Comparison of ENCODE assay signal across 23 cellular contexts in genomic region chr16:66256919-66257318, GRCh38.
A peak's percentile ranks its signal among the peaks of the same experiment; 100 is the strongest.
DNase-seq lines count a peak whose midpoint lies in the region; ATAC-seq and TF ChIP-seq lines count a peak whose summit lies in the region.
"Had no signal": no experiment of that assay in that cellular context is flagged by ENCODE, and none has a peak within 500 bp of the region (broad histone marks: within the 10 kb centered on the region; RNA-seq: fewer than 3 reads in every experiment).

No MANE protein-coding gene starts in this region.

- TF ChIP-seq POLR2A in prostate gland (IDR thresholded peaks at IDR 0.05), result no peak

- peaks cover 22 to 69% of the 10 kb centered on the region in 2 donors for H3K27me3 Mint-ChIP-seq in effector memory CD8-positive, alpha-beta T cell

- H3K27ac ChIP-seq in HEK293 (ENCODE audit: extremely low read depth, low read depth, low read length) (no peak overlapping the region), RWPE2 (ENCODE audit: poor library complexity, severe bottlenecking) (no peak overlapping the region), prostate gland (no peak overlapping the region)
- H3K27ac ChIP-seq: C4-2B, HL-60 had no signal

- no peak for TF ChIP-seq CTCF in HEK293 (tag by site-specific recombination; IDR thresholded peaks at IDR 0.05)
- TF ChIP-seq CTCF in RWPE2 (IDR thresholded peaks at IDR 0.05; ENCODE audit: poor library complexity, severe bottlenecking), result no peak
- no peak for TF ChIP-seq CTCF in epithelial cell of esophagus (IDR thresholded peaks at IDR 0.05; ENCODE audit: insufficient read depth, low read depth, low read length, missing control alignments)
- no peak for TF ChIP-seq CTCF in prostate gland (IDR thresholded peaks at IDR 0.05)
- no peak for TF ChIP-seq CTCF in GM13977 (IDR thresholded peaks at IDR 0.05; ENCODE audit: extremely low read depth, insufficient read depth, missing control alignments)

- in situ Hi-C loops in GM13977 (cut with MboI; ENCODE audit: low pct_unique_long_range_greater_than_20kb, low sequenced_read_pairs, unreplicated experiment), result no loop called here

- WGBS in prostate gland, result 95% methylated on average over 1 of the region's 1 CpG

- H3K36me3 Mint-ChIP-seq in effector memory CD8-positive, alpha-beta T cell (ENCODE audit: insufficient read depth), result no peaks in the 10 kb centered on the region

- POLR2A ChIA-PET in HEK293 (lab: Yijun Ruan, JAX), result no interaction called here

- intact Hi-C loops in left colon (cut with DNase I, micrococcal nuclease), result no loop called here
- intact Hi-C loops in prostate gland (cut with DNase I), result no loop called here

- H3K4me1 Mint-ChIP-seq in effector memory CD8-positive, alpha-beta T cell (ENCODE audit: low read depth in 2 of 2), result no peaks in the 10 kb centered on the region

- no peak overlapping the region for H3K4me3 Mint-ChIP-seq in effector memory CD8-positive, alpha-beta T cell

- CTCF ChIA-PET in HEK293 (lab: Yijun Ruan, JAX), result no interaction called here

- ATAC-seq in RWPE2 (ENCODE audit: low read depth), result peak; percentile 60
- no peak for ATAC-seq in left colon
- no peak for ATAC-seq in effector memory CD8-positive, alpha-beta T cell (replicated peaks)
- ATAC-seq: HepG2, K562, SK-N-SH treated with all-trans-retinoic acid at 6 μM for 48 hours had no signal

- H3K9me3 ChIP-seq in HEK293 (ENCODE audit: control insufficient read depth, insufficient read depth, low read depth, low read length) (no peaks in the 10 kb centered on the region), RWPE2 (ENCODE audit: severe bottlenecking) (no peaks in the 10 kb centered on the region), prostate gland (no peaks in the 10 kb centered on the region)
- H3K9me3 ChIP-seq: HAP-1 had no signal

- H3K4me3 ChIP-seq in HEK293 (ENCODE audit: low read depth, low read length), result no peak overlapping the region
- H3K4me3 ChIP-seq in RWPE2 (ENCODE audit: severe bottlenecking), result no peak overlapping the region
- H3K4me3 ChIP-seq in epithelial cell of esophagus (ENCODE audit: low read length), result no peak overlapping the region
- no peak overlapping the region for H3K4me3 ChIP-seq in prostate gland
- H3K4me3 ChIP-seq: HAP-1, K562 had no signal

- DNase-seq in RWPE2 (ENCODE audit: low spot score), result peak; percentile 35
- DNase-seq in epithelial cell of esophagus (ENCODE audit: low read depth), result peak; percentile 54
- peak; percentile 26 for DNase-seq in mesenteric fat pad (ENCODE audit: low spot score)
- DNase-seq in left colon, result no peak
- no peak for DNase-seq in effector memory CD8-positive, alpha-beta T cell
- no peak for DNase-seq in prostate gland (ENCODE audit: low spot score)
- DNase-seq in GM13977 (ENCODE audit: low spot score), result no peak
- DNase-seq: DMS53, GDM1, MM.1S, NCI-H1048, NCI-H1436, NCI-H187 treated with DMSO at 0.1 percent for 48 hours, NCI-H2107, NCI-H446 treated with DMSO at 0.1 percent for 48 hours, SHP77 treated with DMSO at 0.1 percent for 48 hours had no signal

- H3K4me1 ChIP-seq in HEK293 (ENCODE audit: control insufficient read depth, insufficient read depth, low read length), result no peaks in the 10 kb centered on the region
- no peaks in the 10 kb centered on the region for H3K4me1 ChIP-seq in RWPE2 (ENCODE audit: insufficient read depth, poor library complexity, severe bottlenecking)
- no peaks in the 10 kb centered on the region for H3K4me1 ChIP-seq in prostate gland (replicated peaks)
- H3K4me1 ChIP-seq: HAP-1 had no signal

- H3K27ac Mint-ChIP-seq in effector memory CD8-positive, alpha-beta T cell, result no peak overlapping the region

- H3K27me3 ChIP-seq in RWPE2 (ENCODE audit: insufficient read depth, poor library complexity, severe bottlenecking) (no peaks in the 10 kb centered on the region), prostate gland (replicated peaks; ENCODE audit: insufficient read depth) (no peaks in the 10 kb centered on the region)

- H3K36me3 ChIP-seq in HEK293 (ENCODE audit: control insufficient read depth in 2 of 2, insufficient read depth in 1 of 2, low read length in 2 of 2), result no peaks in the 10 kb centered on the region
- no peaks in the 10 kb centered on the region for H3K36me3 ChIP-seq in RWPE2 (ENCODE audit: low read depth)
- H3K36me3 ChIP-seq in prostate gland, result no peaks in the 10 kb centered on the region
- H3K36me3 ChIP-seq: HAP-1 had no signal

- no peaks in the 10 kb centered on the region for H3K9me3 Mint-ChIP-seq in effector memory CD8-positive, alpha-beta T cell

TF ChIP-seq in HEK293, 187 proteins besides CTCF, POLR2A, EP300 and RAD21:
- TF ChIP-seq SETDB1 (IDR thresholded peaks at IDR 0.05; ENCODE audit: insufficient read length, low read length), result no peak
- TF ChIP-seq ZNF776 (tag by site-specific recombination; IDR thresholded peaks at IDR 0.05; ENCODE audit: borderline replicate concordance), result no peak
- TF ChIP-seq, protein P1, sequence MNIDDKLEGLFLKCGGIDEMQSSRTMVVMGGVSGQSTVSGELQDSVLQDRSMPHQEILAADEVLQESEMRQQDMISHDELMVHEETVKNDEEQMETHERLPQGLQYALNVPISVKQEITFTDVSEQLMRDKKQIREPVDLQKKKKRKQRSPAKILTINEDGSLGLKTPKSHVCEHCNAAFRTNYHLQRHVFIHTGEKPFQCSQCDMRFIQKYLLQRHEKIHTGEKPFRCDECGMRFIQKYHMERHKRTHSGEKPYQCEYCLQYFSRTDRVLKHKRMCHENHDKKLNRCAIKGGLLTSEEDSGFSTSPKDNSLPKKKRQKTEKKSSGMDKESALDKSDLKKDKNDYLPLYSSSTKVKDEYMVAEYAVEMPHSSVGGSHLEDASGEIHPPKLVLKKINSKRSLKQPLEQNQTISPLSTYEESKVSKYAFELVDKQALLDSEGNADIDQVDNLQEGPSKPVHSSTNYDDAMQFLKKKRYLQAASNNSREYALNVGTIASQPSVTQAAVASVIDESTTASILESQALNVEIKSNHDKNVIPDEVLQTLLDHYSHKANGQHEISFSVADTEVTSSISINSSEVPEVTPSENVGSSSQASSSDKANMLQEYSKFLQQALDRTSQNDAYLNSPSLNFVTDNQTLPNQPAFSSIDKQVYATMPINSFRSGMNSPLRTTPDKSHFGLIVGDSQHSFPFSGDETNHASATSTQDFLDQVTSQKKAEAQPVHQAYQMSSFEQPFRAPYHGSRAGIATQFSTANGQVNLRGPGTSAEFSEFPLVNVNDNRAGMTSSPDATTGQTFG (tag by site-specific recombination; IDR thresholded peaks at IDR 0.05; ENCODE audit: borderline replicate concordance), result no peak
- no peak for TF ChIP-seq RBAK (tag by site-specific recombination; IDR thresholded peaks at IDR 0.05)
- no peak for TF ChIP-seq ZNF585B (tag by site-specific recombination; IDR thresholded peaks at IDR 0.05)
- no peak for TF ChIP-seq ZNF324 (tag by site-specific recombination; IDR thresholded peaks at IDR 0.05)
- TF ChIP-seq AEBP2 (tag by site-specific recombination; IDR thresholded peaks at IDR 0.05; ENCODE audit: borderline replicate concordance), result no peak
- TF ChIP-seq ZNF623 (tag by site-specific recombination; IDR thresholded peaks at IDR 0.05), result no peak
- TF ChIP-seq ZNF335 (tag by site-specific recombination; conservative IDR thresholded peaks at IDR 0.05), result no peak
- no peak for TF ChIP-seq ZNF169 (tag by site-specific recombination; IDR thresholded peaks at IDR 0.05)
- TF ChIP-seq KLF1 (tag by site-specific recombination; IDR thresholded peaks at IDR 0.05), result peak; percentile 99
- TF ChIP-seq ZNF645 (tag by site-specific recombination; IDR thresholded peaks at IDR 0.05), result no peak
- TF ChIP-seq, protein P2, sequence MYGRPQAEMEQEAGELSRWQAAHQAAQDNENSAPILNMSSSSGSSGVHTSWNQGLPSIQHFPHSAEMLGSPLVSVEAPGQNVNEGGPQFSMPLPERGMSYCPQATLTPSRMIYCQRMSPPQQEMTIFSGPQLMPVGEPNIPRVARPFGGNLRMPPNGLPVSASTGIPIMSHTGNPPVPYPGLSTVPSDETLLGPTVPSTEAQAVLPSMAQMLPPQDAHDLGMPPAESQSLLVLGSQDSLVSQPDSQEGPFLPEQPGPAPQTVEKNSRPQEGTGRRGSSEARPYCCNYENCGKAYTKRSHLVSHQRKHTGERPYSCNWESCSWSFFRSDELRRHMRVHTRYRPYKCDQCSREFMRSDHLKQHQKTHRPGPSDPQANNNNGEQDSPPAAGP (tag by site-specific recombination; IDR thresholded peaks at IDR 0.05), result peak; percentile 79
- TF ChIP-seq OVOL3 (tag by site-specific recombination; IDR thresholded peaks at IDR 0.05), result no peak
- no peak for TF ChIP-seq ZFP69B (tag by site-specific recombination; IDR thresholded peaks at IDR 0.05)
- no peak for TF ChIP-seq ZNF157 (tag by site-specific recombination; IDR thresholded peaks at IDR 0.05)
- TF ChIP-seq GLIS2 (tag by site-specific recombination; IDR thresholded peaks at IDR 0.05), result no peak

Comparison
In these comparisons a context has a peak if more than half of its experiments do, and no peak if none do; other contexts are left out.
1. DNase-seq: peak in RWPE2 (single experiment), epithelial cell of esophagus (single experiment) and mesenteric fat pad (single experiment); none in left colon (0 of 2), effector memory CD8-positive, alpha-beta T cell (0 of 3), prostate gland (single experiment) and GM13977 (single experiment).